ENCODE assay signal across 27 cellular contexts in genomic region chr2:38973266-38973665, GRCh38.
"Had no signal": no experiment of that assay in that cellular context is flagged by ENCODE, and none has a peak within 500 bp of the region (broad histone marks: within the 10 kb centered on the region; RNA-seq: fewer than 3 reads in every experiment).

No MANE protein-coding gene starts in this region.

- DNase-seq: colonic mucosa; cortex of kidney; effector CD8-positive, alpha-beta T cell; effector memory CD8-positive, alpha-beta T cell; endodermal cell; erythroblast; esophagus squamous epithelium; foreskin fibroblast; foreskin melanocyte; gastrocnemius medialis; glutamatergic neuron; head of caudate nucleus; heart right ventricle; hippocampal formation; left cardiac atrium; left lung; left ventricle myocardium superior; lower lobe of right lung; mesenchymal stem cell; mucosa of descending colon had no signal

- H3K9me3 Mint-ChIP-seq: dendritic cell treated with granulocyte-macrophage colony-stimulating factor and Interleukin-4, amounts not matched to agents 40 ng/mL and 50 ng/mL, for 4 days; effector memory CD8-positive, alpha-beta T cell; endodermal cell; mesothelial cell of epicardium had no signal

- H3K27ac Mint-ChIP-seq: effector memory CD8-positive, alpha-beta T cell; endodermal cell; mesothelial cell of epicardium had no signal

- H3K27me3 ChIP-seq: colonic mucosa, esophagus squamous epithelium, gastrocnemius medialis, heart right ventricle, left lung had no signal

- H3K4me3 ChIP-seq: colonic mucosa, esophagus squamous epithelium, gastrocnemius medialis, heart right ventricle, left lung, lower lobe of right lung, mucosa of descending colon had no signal

- ATAC-seq: effector memory CD8-positive, alpha-beta T cell; esophagus mucosa; gastrocnemius medialis; heart right ventricle; left cardiac atrium; left lung; left ventricle myocardium superior; lower lobe of right lung; mucosa of descending colon had no signal

- H3K9me3 ChIP-seq: colonic mucosa, esophagus squamous epithelium, gastrocnemius medialis, heart right ventricle, left lung, lower lobe of right lung, mucosa of descending colon had no signal

- H3K4me1 Mint-ChIP-seq: mesothelial cell of epicardium had no signal

- H3K27ac ChIP-seq: colonic mucosa, epithelial cell of prostate, esophagus squamous epithelium, gastrocnemius medialis, heart right ventricle, left lung, lower lobe of right lung had no signal

- H3K27me3 Mint-ChIP-seq: dendritic cell treated with granulocyte-macrophage colony-stimulating factor and Interleukin-4, amounts not matched to agents 40 ng/mL and 50 ng/mL, for 4 days had no signal

- H3K36me3 ChIP-seq: colonic mucosa, esophagus squamous epithelium, gastrocnemius medialis, left lung, lower lobe of right lung had no signal

- H3K4me1 ChIP-seq: colonic mucosa, esophagus squamous epithelium, gastrocnemius medialis, left lung, lower lobe of right lung had no signal

- H3K4me3 Mint-ChIP-seq: dendritic cell treated with granulocyte-macrophage colony-stimulating factor and Interleukin-4, amounts not matched to agents 40 ng/mL and 50 ng/mL, for 4 days; effector memory CD8-positive, alpha-beta T cell; endodermal cell; mesothelial cell of epicardium had no signal

- FAIRE-seq: endometrium, islet of Langerhans, keratinocyte had no signal
